ENCODE assay signal across 1 cellular context in genomic region chr1:28668956-28669719, GRCh38.
TF ChIP-seq lines count a peak whose summit lies in the region.

No MANE protein-coding gene starts in this region.

TF ChIP-seq in HepG2, 621 proteins besides CTCF, POLR2A, EP300 and RAD21 (continued from another document and continues in another):
- no peak for TF ChIP-seq ZNF510 (CRISPR knock-in tag; IDR thresholded peaks at IDR 0.05; ENCODE audit: low read depth)
- no peak for TF ChIP-seq SRY (CRISPR knock-in tag; IDR thresholded peaks at IDR 0.05)
- peak; percentile 81 for TF ChIP-seq RBFOX2 (IDR thresholded peaks at IDR 0.05; ENCODE audit: low read depth, low read length)
- TF ChIP-seq, protein P1, sequence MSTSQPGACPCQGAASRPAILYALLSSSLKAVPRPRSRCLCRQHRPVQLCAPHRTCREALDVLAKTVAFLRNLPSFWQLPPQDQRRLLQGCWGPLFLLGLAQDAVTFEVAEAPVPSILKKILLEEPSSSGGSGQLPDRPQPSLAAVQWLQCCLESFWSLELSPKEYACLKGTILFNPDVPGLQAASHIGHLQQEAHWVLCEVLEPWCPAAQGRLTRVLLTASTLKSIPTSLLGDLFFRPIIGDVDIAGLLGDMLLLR (CRISPR knock-in tag; IDR thresholded peaks at IDR 0.05) = no peak
- no peak for TF ChIP-seq NBN (conservative IDR thresholded peaks at IDR 0.05)
- no peak for TF ChIP-seq HNRNPUL1 (IDR thresholded peaks at IDR 0.05; ENCODE audit: low read depth, low read length)
- TF ChIP-seq, protein P2, sequence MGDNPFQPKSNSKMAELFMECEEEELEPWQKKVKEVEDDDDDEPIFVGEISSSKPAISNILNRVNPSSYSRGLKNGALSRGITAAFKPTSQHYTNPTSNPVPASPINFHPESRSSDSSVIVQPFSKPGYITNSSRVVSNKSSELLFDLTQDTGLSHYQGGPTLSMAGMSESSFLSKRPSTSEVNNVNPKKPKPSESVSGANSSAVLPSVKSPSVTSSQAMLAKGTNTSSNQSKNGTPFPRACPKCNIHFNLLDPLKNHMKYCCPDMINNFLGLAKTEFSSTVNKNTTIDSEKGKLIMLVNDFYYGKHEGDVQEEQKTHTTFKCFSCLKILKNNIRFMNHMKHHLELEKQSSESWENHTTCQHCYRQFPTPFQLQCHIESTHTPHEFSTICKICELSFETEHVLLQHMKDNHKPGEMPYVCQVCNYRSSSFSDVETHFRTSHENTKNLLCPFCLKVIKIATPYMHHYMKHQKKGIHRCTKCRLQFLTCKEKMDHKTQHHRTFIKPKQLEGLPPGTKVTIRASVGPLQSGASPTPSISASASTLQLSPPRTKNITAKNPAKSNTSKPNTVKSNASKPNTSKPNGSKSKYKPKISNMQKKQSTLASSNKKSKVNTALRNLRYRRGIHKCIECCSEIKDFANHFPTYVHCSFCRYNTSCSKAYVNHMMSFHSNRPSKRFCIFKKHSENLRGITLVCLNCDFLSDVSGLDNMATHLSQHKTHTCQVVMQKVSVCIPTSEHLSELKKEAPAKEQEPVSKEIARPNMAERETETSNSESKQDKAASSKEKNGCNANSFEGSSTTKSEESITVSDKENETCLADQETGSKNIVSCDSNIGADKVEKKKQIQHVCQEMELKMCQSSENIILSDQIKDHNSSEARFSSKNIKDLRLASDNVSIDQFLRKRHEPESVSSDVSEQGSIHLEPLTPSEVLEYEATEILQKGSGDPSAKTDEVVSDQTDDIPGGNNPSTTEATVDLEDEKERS (CRISPR knock-in tag; IDR thresholded peaks at IDR 0.05) = 0 out of 2 replicates have a peak, but pooled peaks have one; percentile 44
- no peak for TF ChIP-seq SALL2 (CRISPR knock-in tag; IDR thresholded peaks at IDR 0.05)
- no peak for TF ChIP-seq KMT2A (CRISPR knock-in tag; IDR thresholded peaks at IDR 0.05)
- no peak for TF ChIP-seq SMYD3 (CRISPR knock-in tag; IDR thresholded peaks at IDR 0.05)
- no peak for TF ChIP-seq ZNF496 (CRISPR knock-in tag; IDR thresholded peaks at IDR 0.05; ENCODE audit: insufficient replicate concordance)
- TF ChIP-seq ZNF891 (CRISPR knock-in tag; IDR thresholded peaks at IDR 0.05) = peak; percentile 60; the same call in 1 of the 2 replicates
- TF ChIP-seq YEATS4 (CRISPR knock-in tag; IDR thresholded peaks at IDR 0.05; ENCODE audit: borderline replicate concordance) = 0 out of 2 replicates have a peak, but pooled peaks have one; percentile 10
- no peak for TF ChIP-seq PAX8 (CRISPR knock-in tag; IDR thresholded peaks at IDR 0.05; ENCODE audit: borderline replicate concordance)
- TF ChIP-seq ASH2L (IDR thresholded peaks at IDR 0.05; ENCODE audit: insufficient read length, low read depth, low read length) = peak; percentile 44
- TF ChIP-seq GABPA (IDR thresholded peaks at IDR 0.05; ENCODE audit: low read depth, low read length) = 0 out of 2 replicates have a peak, but pooled peaks have one; percentile 33
- TF ChIP-seq GABPA (CRISPR knock-in tag; IDR thresholded peaks at IDR 0.05; ENCODE audit: low read depth) = peak; percentile 33; the same call in 1 of the 2 replicates
- TF ChIP-seq ZNF75D (CRISPR knock-in tag; IDR thresholded peaks at IDR 0.05; ENCODE audit: borderline replicate concordance) = no peak
- TF ChIP-seq ZFP36L1 (CRISPR knock-in tag; IDR thresholded peaks at IDR 0.05) = no peak
- TF ChIP-seq ZNF672 (CRISPR knock-in tag; IDR thresholded peaks at IDR 0.05) = no peak
- TF ChIP-seq ZBTB2 (CRISPR knock-in tag; IDR thresholded peaks at IDR 0.05; ENCODE audit: low read depth) = peak; percentile 88; the same call in 1 of the 2 replicates
- 0 out of 2 replicates have a peak, but pooled peaks have one; percentile 32 for TF ChIP-seq TFDP2 (CRISPR knock-in tag; IDR thresholded peaks at IDR 0.05)
- 0 out of 2 replicates have a peak, but pooled peaks have one; percentile 25 for TF ChIP-seq ZNF556 (CRISPR knock-in tag; IDR thresholded peaks at IDR 0.05; ENCODE audit: borderline replicate concordance)
- no peak for TF ChIP-seq ZSCAN22 (CRISPR knock-in tag; IDR thresholded peaks at IDR 0.05)
- peak; percentile 55 for TF ChIP-seq ZFX (CRISPR knock-in tag; IDR thresholded peaks at IDR 0.05; ENCODE audit: low read depth)
- no peak for TF ChIP-seq ZKSCAN5 (CRISPR knock-in tag; IDR thresholded peaks at IDR 0.05)
- TF ChIP-seq MAX (IDR thresholded peaks at IDR 0.05) = peak; percentile 41; the same call in 1 of the 2 replicates
- TF ChIP-seq, protein P3, sequence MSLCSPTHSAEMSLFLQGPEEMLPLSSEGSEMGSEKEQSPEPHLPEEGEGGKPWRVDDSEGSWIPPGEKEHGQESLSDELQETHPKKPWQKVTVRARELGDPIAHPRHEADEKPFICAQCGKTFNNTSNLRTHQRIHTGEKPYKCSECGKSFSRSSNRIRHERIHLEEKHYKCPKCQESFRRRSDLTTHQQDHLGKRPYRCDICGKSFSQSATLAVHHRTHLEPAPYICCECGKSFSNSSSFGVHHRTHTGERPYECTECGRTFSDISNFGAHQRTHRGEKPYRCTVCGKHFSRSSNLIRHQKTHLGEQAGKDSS (CRISPR knock-in tag; IDR thresholded peaks at IDR 0.05; ENCODE audit: borderline replicate concordance, low read depth) = 0 out of 2 replicates have a peak, but pooled peaks have one; percentile 67
- no peak for TF ChIP-seq RELA (CRISPR knock-in tag; IDR thresholded peaks at IDR 0.05)
- 0 out of 2 replicates have a peak, but pooled peaks have one; percentile 17 for TF ChIP-seq ZSCAN29 (CRISPR knock-in tag; conservative IDR thresholded peaks at IDR 0.05)
- TF ChIP-seq ZNF224 (CRISPR knock-in tag; IDR thresholded peaks at IDR 0.05) = 0 out of 2 replicates have a peak, but pooled peaks have one; percentile 41
- TF ChIP-seq, protein P4, sequence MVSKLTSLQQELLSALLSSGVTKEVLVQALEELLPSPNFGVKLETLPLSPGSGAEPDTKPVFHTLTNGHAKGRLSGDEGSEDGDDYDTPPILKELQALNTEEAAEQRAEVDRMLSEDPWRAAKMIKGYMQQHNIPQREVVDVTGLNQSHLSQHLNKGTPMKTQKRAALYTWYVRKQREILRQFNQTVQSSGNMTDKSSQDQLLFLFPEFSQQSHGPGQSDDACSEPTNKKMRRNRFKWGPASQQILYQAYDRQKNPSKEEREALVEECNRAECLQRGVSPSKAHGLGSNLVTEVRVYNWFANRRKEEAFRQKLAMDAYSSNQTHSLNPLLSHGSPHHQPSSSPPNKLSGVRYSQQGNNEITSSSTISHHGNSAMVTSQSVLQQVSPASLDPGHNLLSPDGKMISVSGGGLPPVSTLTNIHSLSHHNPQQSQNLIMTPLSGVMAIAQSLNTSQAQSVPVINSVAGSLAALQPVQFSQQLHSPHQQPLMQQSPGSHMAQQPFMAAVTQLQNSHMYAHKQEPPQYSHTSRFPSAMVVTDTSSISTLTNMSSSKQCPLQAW (CRISPR knock-in tag; IDR thresholded peaks at IDR 0.05) = no peak
- no peak for TF ChIP-seq ZMYM2 (CRISPR knock-in tag; IDR thresholded peaks at IDR 0.05)
- TF ChIP-seq ZNF251 (CRISPR knock-in tag; IDR thresholded peaks at IDR 0.05) = no peak
- TF ChIP-seq NR2F2 (IDR thresholded peaks at IDR 0.05; ENCODE audit: borderline replicate concordance, low read depth) = no peak
- TF ChIP-seq ZNF296 (CRISPR knock-in tag; conservative IDR thresholded peaks at IDR 0.05) = peak; percentile 78; the same call in 1 of the 2 replicates
- TF ChIP-seq, protein P5, sequence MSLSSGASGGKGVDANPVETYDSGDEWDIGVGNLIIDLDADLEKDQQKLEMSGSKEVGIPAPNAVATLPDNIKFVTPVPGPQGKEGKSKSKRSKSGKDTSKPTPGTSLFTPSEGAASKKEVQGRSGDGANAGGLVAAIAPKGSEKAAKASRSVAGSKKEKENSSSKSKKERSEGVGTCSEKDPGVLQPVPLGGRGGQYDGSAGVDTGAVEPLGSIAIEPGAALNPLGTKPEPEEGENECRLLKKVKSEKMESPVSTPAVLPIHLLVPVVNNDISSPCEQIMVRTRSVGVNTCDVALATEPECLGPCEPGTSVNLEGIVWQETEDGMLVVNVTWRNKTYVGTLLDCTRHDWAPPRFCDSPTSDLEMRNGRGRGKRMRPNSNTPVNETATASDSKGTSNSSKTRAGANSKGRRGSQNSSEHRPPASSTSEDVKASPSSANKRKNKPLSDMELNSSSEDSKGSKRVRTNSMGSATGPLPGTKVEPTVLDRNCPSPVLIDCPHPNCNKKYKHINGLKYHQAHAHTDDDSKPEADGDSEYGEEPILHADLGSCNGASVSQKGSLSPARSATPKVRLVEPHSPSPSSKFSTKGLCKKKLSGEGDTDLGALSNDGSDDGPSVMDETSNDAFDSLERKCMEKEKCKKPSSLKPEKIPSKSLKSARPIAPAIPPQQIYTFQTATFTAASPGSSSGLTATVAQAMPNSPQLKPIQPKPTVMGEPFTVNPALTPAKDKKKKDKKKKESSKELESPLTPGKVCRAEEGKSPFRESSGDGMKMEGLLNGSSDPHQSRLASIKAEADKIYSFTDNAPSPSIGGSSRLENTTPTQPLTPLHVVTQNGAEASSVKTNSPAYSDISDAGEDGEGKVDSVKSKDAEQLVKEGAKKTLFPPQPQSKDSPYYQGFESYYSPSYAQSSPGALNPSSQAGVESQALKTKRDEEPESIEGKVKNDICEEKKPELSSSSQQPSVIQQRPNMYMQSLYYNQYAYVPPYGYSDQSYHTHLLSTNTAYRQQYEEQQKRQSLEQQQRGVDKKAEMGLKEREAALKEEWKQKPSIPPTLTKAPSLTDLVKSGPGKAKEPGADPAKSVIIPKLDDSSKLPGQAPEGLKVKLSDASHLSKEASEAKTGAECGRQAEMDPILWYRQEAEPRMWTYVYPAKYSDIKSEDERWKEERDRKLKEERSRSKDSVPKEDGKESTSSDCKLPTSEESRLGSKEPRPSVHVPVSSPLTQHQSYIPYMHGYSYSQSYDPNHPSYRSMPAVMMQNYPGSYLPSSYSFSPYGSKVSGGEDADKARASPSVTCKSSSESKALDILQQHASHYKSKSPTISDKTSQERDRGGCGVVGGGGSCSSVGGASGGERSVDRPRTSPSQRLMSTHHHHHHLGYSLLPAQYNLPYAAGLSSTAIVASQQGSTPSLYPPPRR (CRISPR knock-in tag; IDR thresholded peaks at IDR 0.05; ENCODE audit: borderline replicate concordance) = no peak
- peak; percentile 30; the same call in 1 of the 2 replicates for TF ChIP-seq RXRA (CRISPR knock-in tag; IDR thresholded peaks at IDR 0.05)
- peak; percentile 39; the same call in 1 of the 2 replicates for TF ChIP-seq NR2C2 (CRISPR knock-in tag; IDR thresholded peaks at IDR 0.05; ENCODE audit: borderline replicate concordance)
- TF ChIP-seq RBM22 (optimal IDR thresholded peaks at IDR 0.05; ENCODE audit: low read length) = peak; percentile 25
- TF ChIP-seq FOXA1 (IDR thresholded peaks at IDR 0.05) = no peak
- TF ChIP-seq FOXA1 (CRISPR knock-in tag; IDR thresholded peaks at IDR 0.05) = no peak
- TF ChIP-seq PRPF4 (IDR thresholded peaks at IDR 0.05; ENCODE audit: low read depth, low read length, poor library complexity, severe bottlenecking) = no peak
- 0 out of 2 replicates have a peak, but pooled peaks have one; percentile 27 for TF ChIP-seq ZNF263 (CRISPR knock-in tag; IDR thresholded peaks at IDR 0.05)
- no peak for TF ChIP-seq E2F1 (CRISPR knock-in tag; IDR thresholded peaks at IDR 0.05)
- TF ChIP-seq ZNF367 (CRISPR knock-in tag; IDR thresholded peaks at IDR 0.05; ENCODE audit: borderline replicate concordance) = no peak
- TF ChIP-seq ZNF292 (CRISPR knock-in tag; IDR thresholded peaks at IDR 0.05; ENCODE audit: borderline replicate concordance, low read depth) = no peak
